In the genomic region with DNA sequence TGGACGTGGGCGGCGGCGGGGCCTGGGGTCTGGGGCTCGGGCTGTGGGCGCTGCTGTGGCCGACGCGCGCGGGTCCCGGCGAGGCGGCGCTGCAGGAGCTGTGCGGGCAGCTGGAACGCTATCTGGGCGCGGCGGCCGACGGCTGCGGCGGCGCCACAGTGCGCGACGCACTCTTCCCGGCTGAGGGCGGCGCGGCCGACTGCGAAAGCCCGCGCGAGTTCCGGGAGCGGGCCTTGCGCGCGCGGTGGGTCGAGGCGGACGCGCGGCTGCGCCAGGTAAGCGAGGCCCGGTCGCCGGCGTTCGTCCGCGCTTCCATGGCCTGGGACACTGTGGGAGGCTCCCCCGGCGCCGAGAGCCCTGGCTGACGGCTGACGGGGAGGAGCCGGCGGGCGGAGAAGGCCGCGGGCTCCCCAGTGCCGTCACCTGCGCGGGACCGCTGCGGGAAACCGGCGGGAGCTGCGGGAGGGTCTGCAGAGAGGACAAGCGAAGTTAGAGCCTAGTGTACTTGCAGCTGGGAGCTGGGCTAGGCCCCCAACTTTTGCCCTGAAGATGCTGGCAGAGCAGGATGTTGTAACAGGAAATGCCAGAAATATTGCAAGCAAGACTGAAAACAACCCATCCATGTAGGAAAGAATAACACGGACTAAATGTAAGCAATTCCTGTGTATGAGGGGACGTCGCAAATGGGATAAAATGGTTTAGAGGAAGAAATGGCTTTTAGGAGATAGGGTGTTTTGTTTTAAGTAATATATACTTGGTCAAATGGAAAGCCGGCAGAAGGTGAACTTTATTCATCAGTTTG, we compare ENCODE assay signal across 9 cellular contexts. TPM values are rescaled to one million over a fixed set of nuclear protein-coding genes. Genes with fewer than 3 reads are reported as not detected.
DNase-seq lines count a peak whose midpoint lies in the region; ATAC-seq and TF ChIP-seq lines count a peak whose summit lies in the region.
"Had no signal": no experiment of that assay in that cellular context is flagged by ENCODE, and none has a peak within 500 bp of the region (broad histone marks: within the 10 kb centered on the region; RNA-seq: fewer than 3 reads in every experiment).

No MANE protein-coding gene starts in this region.

- DNase-seq in EH (ENCODE audit: low read depth) (peak; percentile 76), mesenchymal stem cell (peak; percentile 55), suprapubic skin (ENCODE audit: low spot score in 2 of 2) (peak in 1 of 2 donors; percentile 69), amniotic stem cell (lab: John Stamatoyannopoulos, UW) (no peak)

- H4K91ac ChIP-seq in mesenchymal stem cell (ENCODE audit: low read length), result peak overlapping the region; percentile 99

- H3K4me2 ChIP-seq in KMS-11, result peak overlapping the region; percentile 69
- H3K4me2 ChIP-seq in mesenchymal stem cell (ENCODE audit: low read length, poor library complexity, severe bottlenecking), result peak overlapping the region; percentile 53

- peak overlapping the region; percentile 97 for H2BK15ac ChIP-seq in mesenchymal stem cell (ENCODE audit: low read depth, poor library complexity, severe bottlenecking)

- H4K20me1 ChIP-seq in KMS-11 (ENCODE audit: insufficient read depth), result no peaks in the 10 kb centered on the region

- peak overlapping the region; percentile 95 to 98 for H3K18ac ChIP-seq in mesenchymal stem cell (ENCODE audit: low read depth in 1 of 2, low read length in 2 of 2)

- H3K14ac ChIP-seq in mesenchymal stem cell (ENCODE audit: low read length in 2 of 2), result peak overlapping the region; percentile 74 to 77

- TF ChIP-seq CTCF in KMS-11 (conservative IDR thresholded peaks at IDR 0.05; ENCODE audit: low read depth, low read length), result no peak
- TF ChIP-seq CTCF in WI38 (IDR thresholded peaks at IDR 0.05; ENCODE audit: low read depth, low read length), result no peak
- no peak for TF ChIP-seq CTCF in suprapubic skin (IDR thresholded peaks at IDR 0.05)

- H2AFZ ChIP-seq in KMS-11 (ENCODE audit: low read depth) (peak overlapping the region; percentile 75), mesenchymal stem cell (ENCODE audit: low read depth, low read length) (peak overlapping the region; percentile 46)

- no peak overlapping the region for H2AK5ac ChIP-seq in mesenchymal stem cell (ENCODE audit: low read length, severe bottlenecking)

- peak overlapping the region; percentile 85 for H2BK120ac ChIP-seq in mesenchymal stem cell (ENCODE audit: low read depth, low read length)

- H3K4ac ChIP-seq in mesenchymal stem cell (ENCODE audit: low read depth in 1 of 2, low read length in 2 of 2), result peak overlapping the region; percentile 80 to 98

- 0 to 1% methylated on average over 80 of the region's 80 CpGs for WGBS in ectodermal cell, 2 experiments
- under 1% methylated on average over 45 of the region's 80 CpGs for WGBS in mesenchymal stem cell
- WGBS in suprapubic skin, result under 1% methylated on average over 7 of the region's 80 CpGs

- H3K27ac ChIP-seq in KMS-11 (peak overlapping the region; percentile 89), ectodermal cell (ENCODE audit: insufficient read depth, low read depth, low read length, poor library complexity, severe bottlenecking) (peak overlapping the region; percentile 82), mesenchymal stem cell (ENCODE audit: low read length, poor library complexity, severe bottlenecking) (peak overlapping the region; percentile 89), suprapubic skin (peak overlapping the region; percentile 100)

- H3K9ac ChIP-seq in KMS-11 (peak overlapping the region; percentile 77; the same call in 1 of the 2 replicates), mesenchymal stem cell (ENCODE audit: low read length) (peak overlapping the region; percentile 99)

- H2BK12ac ChIP-seq in mesenchymal stem cell (ENCODE audit: low read length in 2 of 2), result peak overlapping the region in 1 of 2 experiments; percentile 64

- peak overlapping the region; percentile 98 for H2BK5ac ChIP-seq in mesenchymal stem cell (ENCODE audit: low read depth, low read length, poor library complexity, severe bottlenecking)

- TF ChIP-seq POLR2A in suprapubic skin (IDR thresholded peaks at IDR 0.05), result peak in 1 of 2 donors; percentile 41

- H3K4me3 ChIP-seq in KMS-11 (IDR thresholded peaks at IDR 0.05; ENCODE audit: insufficient read depth, low read depth, low read length) (no peak overlapping the region), WI38 (ENCODE audit: low read depth, low read length) (peak overlapping the region; percentile 88), ectodermal cell (ENCODE audit: insufficient read depth, low read depth, low read length) (peak overlapping the region; percentile 95), mesenchymal stem cell (ENCODE audit: insufficient read depth in 1 of 2, low read depth in 1 of 2, low read length in 2 of 2) (peak overlapping the region; percentile 83 to 99), suprapubic skin (peak overlapping the region; percentile 94)

- peak; percentile 4 for ATAC-seq in GM21576 (IDR thresholded peaks at IDR 0.05; ENCODE audit: unreplicated experiment)

- peaks cover 3% of the 10 kb centered on the region for H3K79me1 ChIP-seq in mesenchymal stem cell (replicated peaks; ENCODE audit: low read length, poor library complexity, severe bottlenecking)

- H3K27me3 ChIP-seq in KMS-11 (ENCODE audit: insufficient read depth, low read depth), result no peaks in the 10 kb centered on the region
- H3K27me3 ChIP-seq in ectodermal cell (ENCODE audit: control insufficient read depth, insufficient read depth, low read length, poor library complexity, severe bottlenecking), result peaks cover 10% of the 10 kb centered on the region
- H3K27me3 ChIP-seq in mesenchymal stem cell (ENCODE audit: control insufficient read depth in 1 of 2, insufficient read depth in 1 of 2, low read length in 2 of 2), result no peaks in the 10 kb centered on the region
- H3K27me3 ChIP-seq in suprapubic skin, result no peaks in the 10 kb centered on the region

- no peak for TF ChIP-seq EP300 in suprapubic skin (IDR thresholded peaks at IDR 0.05)

- H3K36me3 ChIP-seq in KMS-11 (ENCODE audit: insufficient read depth) (0 out of 2 replicates have a peak, but pooled peaks cover under 1% of the 10 kb centered on the region), ectodermal cell (ENCODE audit: control insufficient read depth, insufficient read depth, low read length) (no peaks in the 10 kb centered on the region), mesenchymal stem cell (ENCODE audit: control insufficient read depth in 1 of 2, insufficient read depth in 2 of 2, low read depth in 1 of 2, low read length in 2 of 2) (peaks cover 7 to 18% of the 10 kb centered on the region in 2 experiments), suprapubic skin (peaks cover 11% of the 10 kb centered on the region)

- H3K23ac ChIP-seq in mesenchymal stem cell (ENCODE audit: low read length in 2 of 2), result peak overlapping the region in 1 of 2 experiments; percentile 46

- H3K9me3 ChIP-seq in ectodermal cell (ENCODE audit: control insufficient read depth, low read length) (no peaks in the 10 kb centered on the region), mesenchymal stem cell (ENCODE audit: control insufficient read depth, low read length) (no peaks in the 10 kb centered on the region), suprapubic skin (no peaks in the 10 kb centered on the region)

- peaks cover 42% of the 10 kb centered on the region for H3K4me1 ChIP-seq in KMS-11 (ENCODE audit: low read depth, poor library complexity, severe bottlenecking)
- no peaks in the 10 kb centered on the region for H3K4me1 ChIP-seq in ectodermal cell (ENCODE audit: control insufficient read depth, insufficient read depth, low read length)
- H3K4me1 ChIP-seq in mesenchymal stem cell (ENCODE audit: control insufficient read depth, insufficient read depth, low read depth, low read length), result peaks cover 4% of the 10 kb centered on the region
- H3K4me1 ChIP-seq in suprapubic skin, result peaks cover 28% of the 10 kb centered on the region

- H3K79me2 ChIP-seq in KMS-11 (ENCODE audit: insufficient read depth, low read depth), result peaks cover 19% of the 10 kb centered on the region; the same call in 1 of the 2 replicates

- H4K8ac ChIP-seq in mesenchymal stem cell (ENCODE audit: low read length), result peak overlapping the region; percentile 92

RNA-seq across cellular contexts. Expression of gene WHAMM, which starts 0.8 kb away (rescaled TPM):
- 3.5 TPM for polyA plus RNA-seq in ectodermal cell (2013, experiment 1 of 4)
- 3.6 TPM for polyA plus RNA-seq in ectodermal cell (2013, experiment 2 of 4)
- polyA plus RNA-seq in ectodermal cell (2013, experiment 3 of 4), result 3.1 TPM
- 2.7 TPM for polyA plus RNA-seq in ectodermal cell (2013, experiment 4 of 4)
- polyA plus RNA-seq in mesenchymal stem cell (2013, experiment 1 of 2), result 9.4 TPM
- polyA plus RNA-seq in mesenchymal stem cell (2013, experiment 2 of 2), result 9.8 TPM
- total RNA-seq in suprapubic skin, result 10 to 100 TPM in 3 of 4 donors, 1 to 10 TPM in 1; 8.1 to 15.9 (median 10.4) TPM

RNA-seq across cellular contexts. Expression of gene FSD2, which starts 4.4 kb away (rescaled TPM):
- not detected for polyA plus RNA-seq in ectodermal cell (2013, experiment 1 of 4)
- polyA plus RNA-seq in ectodermal cell (2013, experiment 2 of 4), result 0.11 TPM
- not detected for polyA plus RNA-seq in ectodermal cell (2013, experiment 3 of 4)
- not detected for polyA plus RNA-seq in ectodermal cell (2013, experiment 4 of 4)
- polyA plus RNA-seq in mesenchymal stem cell (2013, experiment 1 of 2), result not detected
- 0.01 TPM for polyA plus RNA-seq in mesenchymal stem cell (2013, experiment 2 of 2)
- total RNA-seq in suprapubic skin, result under 1 TPM in 1 of 4 donors, not detected in 3; 0.40 TPM
- total RNA-seq: frontal cortex had no signal
